In genomic region chr1:55833452-55834160, GRCh38 we compare ENCODE assay signal across 16 cellular contexts.
DNase-seq lines count a peak whose midpoint lies in the region; ATAC-seq and TF ChIP-seq lines count a peak whose summit lies in the region.
"Had no signal": no experiment of that assay in that cellular context is flagged by ENCODE, and none has a peak within 500 bp of the region (broad histone marks: within the 10 kb centered on the region; RNA-seq: fewer than 3 reads in every experiment).

No MANE protein-coding gene starts in this region.

- ATAC-seq in SK-N-SH treated with all-trans-retinoic acid at 6 μM for 48 hours = peak; percentile 39
- no peak for ATAC-seq in GM18907 (IDR thresholded peaks at IDR 0.05; ENCODE audit: unreplicated experiment)
- ATAC-seq: A549; activated CD8-positive, alpha-beta T cell treated with anti-CD3 and anti-CD28 coated beads, Interleukin-2, amount 10 ng/mL, durations not matched to agents 7 days and 5 days had no signal

- TF ChIP-seq POLR2A in uterus (IDR thresholded peaks at IDR 0.05) = no peak
- TF ChIP-seq POLR2A in prostate gland (IDR thresholded peaks at IDR 0.05) = no peak

- H3K4me1 ChIP-seq in uterus (no peaks in the 10 kb centered on the region), prostate gland (replicated peaks) (no peaks in the 10 kb centered on the region)
- H3K4me1 ChIP-seq: A549, spleen had no signal

- 18% methylated on average over 3 of the region's 3 CpGs for WGBS in prostate gland

- intact Hi-C loops in uterus (cut with DNase I; ENCODE audit: low total_unique reads) = no loop called here
- intact Hi-C loops in prostate gland (cut with DNase I) = no loop called here

- H3K27me3 ChIP-seq in uterus = no peaks in the 10 kb centered on the region
- no peaks in the 10 kb centered on the region for H3K27me3 ChIP-seq in prostate gland (replicated peaks; ENCODE audit: insufficient read depth)

- H3K27ac ChIP-seq in uterus (peak overlapping the region; percentile 29 to 30), prostate gland (peak overlapping the region in 1 of 2 donors; percentile 27)
- H3K27ac ChIP-seq: spleen had no signal

- peak; percentile 35 for DNase-seq in NCI-H2029 (lab: John Stamatoyannopoulos, UW)
- no peak for DNase-seq in NCI-H2029 treated with DMSO at 0.1 percent for 48 hours (lab: John Stamatoyannopoulos, UW)
- peak; percentile 82 for DNase-seq in fibroblast of villous mesenchyme (ENCODE audit: low read depth)
- peak in 1 of 2 donors; percentile 22 for DNase-seq in uterus
- no peak for DNase-seq in prostate gland (ENCODE audit: low spot score)
- DNase-seq in A172 (ENCODE audit: low spot score) = no peak
- DNase-seq: activated CD8-positive, alpha-beta T cell treated with anti-CD3 and anti-CD28 coated beads, Interleukin-2, amount 10 ng/mL, durations not matched to agents 7 days and 5 days; activated effector memory CD4-positive, alpha-beta T cell treated with anti-CD3 and anti-CD28 coated beads, Interleukin-2, amount 50 U/mL, for 16 hours; cerebellar nuclear complex; erythroblast; NCI-H1417 treated with DMSO at 0.1 percent for 48 hours; SIG-M5; spleen had no signal

- H3K36me3 ChIP-seq in uterus (no peaks in the 10 kb centered on the region), prostate gland (no peaks in the 10 kb centered on the region)
- H3K36me3 ChIP-seq: spleen had no signal

- no peak for TF ChIP-seq CTCF in fibroblast of villous mesenchyme (IDR thresholded peaks at IDR 0.05; ENCODE audit: insufficient read depth, low read depth, low read length)
- TF ChIP-seq CTCF in uterus (IDR thresholded peaks at IDR 0.05) = no peak
- TF ChIP-seq CTCF in prostate gland (IDR thresholded peaks at IDR 0.05) = no peak

- H3K4me3 ChIP-seq in fibroblast of villous mesenchyme (ENCODE audit: low read depth, low read length) (no peak overlapping the region), uterus (no peak overlapping the region), prostate gland (no peak overlapping the region)
- H3K4me3 ChIP-seq: A549, spleen had no signal

- H3K9me3 ChIP-seq in uterus (no peaks in the 10 kb centered on the region), prostate gland (no peaks in the 10 kb centered on the region)
- H3K9me3 ChIP-seq: A549, spleen had no signal

TF ChIP-seq in SK-N-SH treated with all-trans-retinoic acid at 6 μM for 48 hours, 23 proteins besides CTCF, POLR2A, EP300 and RAD21:
- TF ChIP-seq ARNTL (CRISPR knock-in tag; IDR thresholded peaks at IDR 0.05; ENCODE audit: borderline replicate concordance, low read depth) (no peak), ZFP3 (CRISPR knock-in tag; IDR thresholded peaks at IDR 0.05) (no peak), ZNF70 (CRISPR knock-in tag; IDR thresholded peaks at IDR 0.05) (no peak), CSDC2 (CRISPR knock-in tag; IDR thresholded peaks at IDR 0.05) (no peak), GLIS3 (CRISPR knock-in tag; IDR thresholded peaks at IDR 0.05) (no peak), OSR1 (CRISPR knock-in tag; IDR thresholded peaks at IDR 0.05) (no peak), RARB (CRISPR knock-in tag; IDR thresholded peaks at IDR 0.05) (no peak), BACH2 (CRISPR knock-in tag; IDR thresholded peaks at IDR 0.05; ENCODE audit: borderline replicate concordance) (no peak), SNAI2 (CRISPR knock-in tag; IDR thresholded peaks at IDR 0.05) (no peak), ZNF565 (CRISPR knock-in tag; conservative IDR thresholded peaks at IDR 0.05; ENCODE audit: low read depth) (no peak), CSRNP3 (CRISPR knock-in tag; IDR thresholded peaks at IDR 0.05) (no peak)

Comparison
In these comparisons a context has a peak if more than half of its experiments do, and no peak if none do; other contexts are left out.
1. DNase-seq: peak in NCI-H2029 (single experiment) and fibroblast of villous mesenchyme (single experiment); none in NCI-H2029 treated with DMSO at 0.1 percent for 48 hours (single experiment), prostate gland (single experiment) and A172 (single experiment).